In genomic region chr17:17110520-17110919, GRCh38 we compare ENCODE assay signal across 18 cellular contexts.
DNase-seq lines count a peak whose midpoint lies in the region; ATAC-seq, FAIRE-seq and TF ChIP-seq lines count a peak whose summit lies in the region.
"Had no signal": no experiment of that assay in that cellular context is flagged by ENCODE, and none has a peak within 500 bp of the region (broad histone marks: within the 10 kb centered on the region; RNA-seq: fewer than 3 reads in every experiment).

No MANE protein-coding gene starts in this region.

- no peak overlapping the region for H3K27ac Mint-ChIP-seq in chondrocyte (ENCODE audit: unreplicated experiment)
- H3K27ac Mint-ChIP-seq in naive thymus-derived CD8-positive, alpha-beta T cell, result peak overlapping the region; percentile 21 to 94 (median 84)
- no peak overlapping the region for H3K27ac Mint-ChIP-seq in activated naive CD8-positive, alpha-beta T cell treated with anti-CD3 and anti-CD28 coated beads, Interleukin-2, amount 50 U/mL, for 24 hours

- no peak for TF ChIP-seq POLR2A in vagina (IDR thresholded peaks at IDR 0.05)
- no peak for TF ChIP-seq POLR2A in H54 (IDR thresholded peaks at IDR 0.05; ENCODE audit: low read depth, low read length)

- FAIRE-seq in H54 (lab: Jason Lieb, UNC), result no peak
- FAIRE-seq: GM12878 had no signal

- peaks cover 61% of the 10 kb centered on the region for H3K4me1 Mint-ChIP-seq in chondrocyte (ENCODE audit: low read depth)
- peaks cover 45 to 94% (median 85%) of the 10 kb centered on the region in 4 donors for H3K4me1 Mint-ChIP-seq in naive thymus-derived CD8-positive, alpha-beta T cell
- H3K4me1 Mint-ChIP-seq in activated naive CD8-positive, alpha-beta T cell treated with anti-CD3 and anti-CD28 coated beads, Interleukin-2, amount 50 U/mL, for 24 hours, result peaks cover 74% of the 10 kb centered on the region

- no peaks in the 10 kb centered on the region for H3K27me3 Mint-ChIP-seq in chondrocyte (ENCODE audit: low read depth)
- H3K27me3 Mint-ChIP-seq in naive thymus-derived CD8-positive, alpha-beta T cell, result no peaks in the 10 kb centered on the region
- H3K27me3 Mint-ChIP-seq in activated naive CD8-positive, alpha-beta T cell treated with anti-CD3 and anti-CD28 coated beads, Interleukin-2, amount 50 U/mL, for 24 hours, result no peaks in the 10 kb centered on the region
- H3K27me3 Mint-ChIP-seq: activated naive CD8-positive, alpha-beta T cell had no signal

- no peak for TF ChIP-seq CTCF in chondrocyte (IDR thresholded peaks at IDR 0.05)
- no peak for TF ChIP-seq CTCF in vagina (IDR thresholded peaks at IDR 0.05)

- peak overlapping the region; percentile 43 for H3K27ac ChIP-seq in vagina
- H3K27ac ChIP-seq: parathyroid adenoma had no signal

- H3K9me3 ChIP-seq in vagina, result no peaks in the 10 kb centered on the region
- H3K9me3 ChIP-seq: uterus had no signal

- intact Hi-C loops in left cardiac atrium (cut with DNase I) (loop anchor here in 1 of 2 donors (10.0 kb wide), 1 partner anchor 106 kb away; no protein-coding TSS in a partner anchor), Right ventricle myocardium superior (cut with DNase I) (no loop called here), vagina (cut with DNase I) (no loop called here)

- DNase-seq in left cardiac atrium (peak; percentile 7), Right ventricle myocardium superior (no peak), chondrocyte (ENCODE audit: low spot score) (peak; percentile 21), vagina (ENCODE audit: extremely low spot score in 2 of 2) (no peak), H54 (ENCODE audit: insufficient read length, low spot score) (no peak)
- peak in 1 of 10 donors; percentile 22 for DNase-seq in naive thymus-derived CD8-positive, alpha-beta T cell
- DNase-seq in activated naive CD8-positive, alpha-beta T cell treated with anti-CD3 and anti-CD28 coated beads, Interleukin-2, amount 50 U/mL, for 24 hours, result no peak
- DNase-seq: activated CD4-positive, CD25-positive, alpha-beta regulatory T cell; COR-L47; H7; midbrain; NCI-H1436; NK-92 treated with Interleukin-12 subunit alpha and Interleukin-12 subunit beta, amount 100 ng/mL, for 24 hours; uterus had no signal

- H3K4me1 ChIP-seq in vagina, result peaks cover 90% of the 10 kb centered on the region

- no peaks in the 10 kb centered on the region for H3K36me3 Mint-ChIP-seq in chondrocyte (ENCODE audit: low read depth)
- H3K36me3 Mint-ChIP-seq in naive thymus-derived CD8-positive, alpha-beta T cell, result peaks cover 0 to 3% (median 0%) of the 10 kb centered on the region in 3 donors
- H3K36me3 Mint-ChIP-seq in activated naive CD8-positive, alpha-beta T cell treated with anti-CD3 and anti-CD28 coated beads, Interleukin-2, amount 50 U/mL, for 24 hours (ENCODE audit: low read depth), result no peaks in the 10 kb centered on the region
- H3K36me3 Mint-ChIP-seq: activated naive CD8-positive, alpha-beta T cell had no signal

- POLR2A ChIA-PET in naive thymus-derived CD8-positive, alpha-beta T cell (lab: Charles Lee), result interaction anchor here (1.1 to 1.7 kb wide), 3 partner anchors 8 to 14 kb away, joined by 4 to 6 read pairs (median 6); no protein-coding TSS in a partner anchor

- ATAC-seq in left cardiac atrium (no peak), Right ventricle myocardium superior (ENCODE audit: poor library complexity) (no peak), HG03460 (IDR thresholded peaks at IDR 0.05; ENCODE audit: unreplicated experiment) (no peak)
- ATAC-seq in naive thymus-derived CD8-positive, alpha-beta T cell, result peak; percentile 32 to 37
- ATAC-seq in activated naive CD8-positive, alpha-beta T cell treated with anti-CD3 and anti-CD28 coated beads, Interleukin-2, amount 50 U/mL, for 24 hours, result no peak
- ATAC-seq: GM12878 had no signal

- H3K4me3 Mint-ChIP-seq in chondrocyte (ENCODE audit: unreplicated experiment), result no peak overlapping the region
- peak overlapping the region in 3 of 10 donors; percentile 5 to 78 (median 30) for H3K4me3 Mint-ChIP-seq in naive thymus-derived CD8-positive, alpha-beta T cell
- no peak overlapping the region for H3K4me3 Mint-ChIP-seq in activated naive CD8-positive, alpha-beta T cell treated with anti-CD3 and anti-CD28 coated beads, Interleukin-2, amount 50 U/mL, for 24 hours

- H3K36me3 ChIP-seq in vagina, result no peaks in the 10 kb centered on the region
- H3K36me3 ChIP-seq: uterus had no signal

- H3K27me3 ChIP-seq in vagina, result no peaks in the 10 kb centered on the region
- H3K27me3 ChIP-seq: uterus had no signal

- no peaks in the 10 kb centered on the region for H3K9me3 Mint-ChIP-seq in chondrocyte (ENCODE audit: low read depth)
- H3K9me3 Mint-ChIP-seq in naive thymus-derived CD8-positive, alpha-beta T cell, result no peaks in the 10 kb centered on the region
- H3K9me3 Mint-ChIP-seq in activated naive CD8-positive, alpha-beta T cell treated with anti-CD3 and anti-CD28 coated beads, Interleukin-2, amount 50 U/mL, for 24 hours, result no peaks in the 10 kb centered on the region

- no peak overlapping the region for H3K4me3 ChIP-seq in vagina
- H3K4me3 ChIP-seq: GM12878, uterus had no signal

Comparison
In these comparisons a context has a peak if more than half of its experiments do, and no peak if none do; other contexts are left out.
1. DNase-seq: peak in left cardiac atrium (single experiment) and chondrocyte (single experiment); none in Right ventricle myocardium superior (single experiment), vagina (0 of 2), H54 (single experiment) and activated naive CD8-positive, alpha-beta T cell treated with anti-CD3 and anti-CD28 coated beads, Interleukin-2, amount 50 U/mL, for 24 hours (single experiment).
2. ATAC-seq: peak in naive thymus-derived CD8-positive, alpha-beta T cell (2 of 2); none in left cardiac atrium (0 of 2), Right ventricle myocardium superior (single experiment), HG03460 (single experiment) and activated naive CD8-positive, alpha-beta T cell treated with anti-CD3 and anti-CD28 coated beads, Interleukin-2, amount 50 U/mL, for 24 hours (single experiment).
3. H3K27ac Mint-ChIP-seq: peak in naive thymus-derived CD8-positive, alpha-beta T cell (10 of 10); none in chondrocyte (single experiment) and activated naive CD8-positive, alpha-beta T cell treated with anti-CD3 and anti-CD28 coated beads, Interleukin-2, amount 50 U/mL, for 24 hours (single experiment).